8 cellular contexts compared by ENCODE assay signal in the genomic region with DNA sequence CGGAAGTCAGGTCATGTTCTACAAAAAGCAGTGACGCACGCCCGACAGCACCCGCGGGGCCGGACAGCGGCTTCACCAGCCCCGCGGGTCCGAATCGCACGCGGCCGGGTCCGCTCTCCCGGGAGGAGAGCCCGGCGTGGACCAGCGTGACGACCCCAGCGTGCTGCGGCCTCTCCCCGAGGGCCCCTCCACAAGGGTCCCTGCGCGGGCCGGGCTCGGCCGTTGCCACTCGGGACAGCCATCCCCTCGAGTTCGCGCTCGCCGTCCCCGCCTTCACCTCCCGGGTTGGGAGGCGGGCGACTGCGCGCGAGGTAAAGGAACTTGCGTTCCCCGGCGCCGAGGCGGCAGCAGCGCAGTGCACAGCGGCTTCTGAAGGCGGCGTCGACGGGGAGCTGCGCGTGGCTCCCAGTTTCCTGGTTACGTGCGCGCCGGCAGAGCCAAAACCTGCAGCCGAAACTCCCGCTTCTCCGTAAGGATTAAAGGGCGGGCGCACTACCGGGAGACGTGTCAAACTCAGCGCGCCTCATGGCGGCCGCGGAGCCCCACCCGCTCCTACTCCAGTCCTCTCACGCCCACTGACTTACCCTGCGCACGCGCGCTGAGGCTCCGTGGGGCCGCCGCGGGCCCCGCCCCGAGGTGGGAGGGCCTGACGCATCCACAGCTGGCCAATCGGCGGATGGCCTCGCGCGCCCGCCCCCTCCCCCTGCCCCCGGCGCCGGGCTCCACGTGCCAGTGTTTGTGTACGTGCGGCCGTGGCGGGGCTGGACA. TPM values are rescaled to one million over a fixed set of nuclear protein-coding genes. Genes with fewer than 3 reads are reported as not detected.
DNase-seq lines count a peak whose midpoint lies in the region; ATAC-seq and TF ChIP-seq lines count a peak whose summit lies in the region.

No MANE protein-coding gene starts in this region.

- no peaks in the 10 kb centered on the region for H3K9me3 Mint-ChIP-seq in IgD-negative memory B cell

- DNase-seq in DMS153 (lab: John Stamatoyannopoulos, UW) (peak; percentile 97), OCI-M1 (lab: John Stamatoyannopoulos, UW) (peak; percentile 98), erythroblast (lab: John Stamatoyannopoulos, UW) (peak; percentile 96 to 97)
- peak; percentile 98 for DNase-seq in activated T-cell treated with anti-CD3 and anti-CD28 coated beads, Interleukin-2, amount 50 U/mL, for 1 hour
- DNase-seq in stimulated activated CD8-positive, alpha-beta memory T cell treated with anti-CD3 and anti-CD28 coated beads, Interleukin-4, amount 100 ng/mL, for 48 hours: peak; percentile 96

- H3K4me1 Mint-ChIP-seq in IgD-negative memory B cell: peaks cover 38 to 42% (median 42%) of the 10 kb centered on the region in 3 donors

- no peaks in the 10 kb centered on the region for H3K9me3 ChIP-seq in mucosa of stomach (ENCODE audit: control insufficient read depth, low read length)

- peak overlapping the region; percentile 92 for H3K9ac ChIP-seq in mucosa of stomach (ENCODE audit: low read length)

- peak overlapping the region; percentile 95 for H3K4me3 ChIP-seq in mucosa of stomach (ENCODE audit: low read length)

- H3K4me3 Mint-ChIP-seq in IgD-negative memory B cell: peak overlapping the region; percentile 95 to 98 (median 96)

- H3K4me1 ChIP-seq in mucosa of stomach (ENCODE audit: control insufficient read depth, insufficient read depth, low read length): peaks cover 18% of the 10 kb centered on the region

- ATAC-seq in GM21576 (IDR thresholded peaks at IDR 0.05; ENCODE audit: unreplicated experiment): peak; percentile 76

- peak; percentile 86 for TF ChIP-seq POLR2A in erythroblast (IDR thresholded peaks at IDR 0.05; ENCODE audit: low read length)

- H3K27me3 ChIP-seq in mucosa of stomach (ENCODE audit: control insufficient read depth, insufficient read depth, low read length): no peaks in the 10 kb centered on the region

- H3K27ac Mint-ChIP-seq in IgD-negative memory B cell: peak overlapping the region; percentile 94 to 98 (median 98)

- H3K27me3 Mint-ChIP-seq in IgD-negative memory B cell: no peaks in the 10 kb centered on the region

- H3K36me3 Mint-ChIP-seq in IgD-negative memory B cell: peaks cover 3% of the 10 kb centered on the region

- H3K36me3 ChIP-seq in mucosa of stomach (ENCODE audit: control insufficient read depth, insufficient read depth, low read length): no peaks in the 10 kb centered on the region

RNA-seq across cellular contexts. Expression of gene LRP2BP, which starts 0.4 kb away (rescaled TPM):
- 0.89 TPM for polyA plus RNA-seq in IgD-negative memory B cell

RNA-seq across cellular contexts. Expression of gene ANKRD37, which starts 0.5 kb away (rescaled TPM):
- polyA plus RNA-seq in IgD-negative memory B cell: 16.5 TPM

RNA-seq across cellular contexts. Expression of gene UFSP2, which starts 29.6 kb away (rescaled TPM):
- 29.2 TPM for polyA plus RNA-seq in IgD-negative memory B cell

Comparison
In these comparisons a context has a peak if more than half of its experiments do, and no peak if none do; other contexts are left out.
1. Peak in every context shown above with its lines: DNase-seq, ATAC-seq and H3K4me3 ChIP-seq.